17 cellular contexts compared by ENCODE assay signal in the genomic region with DNA sequence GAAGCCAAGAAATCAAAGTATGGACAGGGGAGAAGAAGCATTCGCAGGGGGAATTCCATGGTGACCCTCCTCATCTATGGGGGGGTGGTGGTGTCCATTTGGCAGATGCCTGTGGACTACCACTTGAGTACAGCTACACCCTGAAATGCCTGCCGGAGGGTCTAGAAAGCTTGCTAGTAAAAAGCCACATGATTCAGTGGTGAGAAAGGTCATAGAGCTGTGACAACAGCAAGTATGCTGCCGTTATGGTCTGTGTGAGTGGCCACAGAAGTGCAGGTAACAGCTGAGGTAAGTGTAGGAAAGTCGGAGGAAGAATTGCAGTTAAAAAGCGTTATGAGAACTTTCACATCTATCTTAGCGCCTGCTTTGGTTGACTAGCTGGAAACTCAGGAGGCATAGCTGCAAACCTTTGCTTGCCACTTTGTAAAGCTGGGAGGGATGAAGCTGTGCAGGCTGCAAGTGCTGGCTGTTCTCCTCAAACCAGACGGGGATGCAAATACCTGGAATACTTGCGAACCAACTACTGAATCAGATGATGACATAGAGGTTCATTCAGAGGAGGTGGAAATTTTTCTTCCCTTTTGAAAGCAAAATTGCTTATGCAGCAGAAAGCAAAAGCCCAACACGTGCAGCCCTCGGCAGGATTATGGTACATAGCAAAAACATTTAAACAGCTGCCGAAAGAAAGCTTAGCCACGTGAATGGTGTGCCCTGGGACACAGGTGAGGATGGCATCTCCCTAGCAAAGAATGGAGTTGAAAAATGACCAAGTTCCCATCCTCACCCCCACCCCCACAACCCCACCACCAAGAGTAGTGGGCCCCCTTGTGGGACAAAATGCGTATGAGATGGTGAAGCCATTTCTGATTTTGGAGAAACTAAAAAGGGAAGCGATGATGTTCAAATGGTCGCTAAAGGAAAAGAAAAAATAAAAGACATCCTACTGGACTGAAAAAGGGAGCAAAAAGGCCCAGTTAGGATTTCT.
DNase-seq lines count a peak whose midpoint lies in the region; ATAC-seq, FAIRE-seq and TF ChIP-seq lines count a peak whose summit lies in the region.
"Had no signal": no experiment of that assay in that cellular context is flagged by ENCODE, and none has a peak within 500 bp of the region (broad histone marks: within the 10 kb centered on the region; RNA-seq: fewer than 3 reads in every experiment).

No MANE protein-coding gene starts in this region.

- H3K27ac ChIP-seq in H1 (ENCODE audit: low read depth, low read length) (no peak overlapping the region), mesendoderm (ENCODE audit: low read depth, low read length) (no peak overlapping the region), gastrocnemius medialis (no peak overlapping the region)
- H3K27ac ChIP-seq: C4-2B, RWPE1, SJSA1 had no signal

- H2AK5ac ChIP-seq in H1 (ENCODE audit: low read depth, low read length) (no peak overlapping the region), mesendoderm (ENCODE audit: low read length) (no peak overlapping the region)

- H4K8ac ChIP-seq in H1 (ENCODE audit: extremely low read depth, insufficient read depth, low read length) (no peak overlapping the region), mesendoderm (ENCODE audit: low read depth, low read length) (no peak overlapping the region)

- H3K9me3 ChIP-seq in H1 (ENCODE audit: insufficient read depth in 2 of 2, low read depth in 1 of 2, low read length in 1 of 2) (no peaks in the 10 kb centered on the region), gastrocnemius medialis (no peaks in the 10 kb centered on the region)

- H3K56ac ChIP-seq in H1 (replicated peaks; ENCODE audit: insufficient read length, low read depth, low read length) (no peak overlapping the region), mesendoderm (ENCODE audit: low read length) (no peak overlapping the region)

- H4K5ac ChIP-seq in H1 (ENCODE audit: insufficient read length, low read depth, low read length) (no peak overlapping the region), mesendoderm (ENCODE audit: low read length) (no peak overlapping the region)

- DNase-seq in A172 (ENCODE audit: low spot score) = peak; percentile 8
- DNase-seq in HK-2 (ENCODE audit: unreplicated experiment) = peak; percentile 8
- peak in 1 of 2 experiments; percentile 48 for DNase-seq in H1 (ENCODE audit: low read depth in 1 of 2, low spot score in 2 of 2)
- DNase-seq in mesendoderm = peak; percentile 83
- no peak for DNase-seq in NCI-H2196 (lab: John Stamatoyannopoulos, UW; ENCODE audit: unreplicated experiment)
- DNase-seq in T-helper 1 cell = no peak
- DNase-seq in gastrocnemius medialis = no peak
- DNase-seq: DMS153, NCI-H187 treated with DMSO at 0.1 percent for 48 hours, NCI-H446, NCI-H69, OCI-M1, SW 1271 had no signal

- no peaks in the 10 kb centered on the region for H3K36me3 ChIP-seq in H1 (ENCODE audit: control insufficient read depth in 2 of 4, insufficient read depth in 4 of 4, low read length in 3 of 4)
- no peaks in the 10 kb centered on the region for H3K36me3 ChIP-seq in mesendoderm (ENCODE audit: control insufficient read depth, insufficient read depth, low read length)
- no peaks in the 10 kb centered on the region for H3K36me3 ChIP-seq in gastrocnemius medialis
- H3K36me3 ChIP-seq: SJSA1 had no signal

- POLR2A ChIA-PET in H1 (lab: Charles Lee; ENCODE audit: partially characterized antibody) = no interaction called here

- FAIRE-seq in H1 (lab: Jason Lieb, UNC) = no peak

- no peak for TF ChIP-seq POLR2A in H1 (IDR thresholded peaks at IDR 0.05; ENCODE audit: control extremely low read depth in 1 of 2, low read depth in 2 of 2, low read length in 2 of 2)
- TF ChIP-seq POLR2A in gastrocnemius medialis (IDR thresholded peaks at IDR 0.05) = no peak

- H2BK5ac ChIP-seq in H1 (ENCODE audit: low read depth, low read length) (no peak overlapping the region), mesendoderm (ENCODE audit: low read length) (no peak overlapping the region)

- H2BK12ac ChIP-seq in H1 (ENCODE audit: low read depth, low read length) = no peak overlapping the region

- H3K4me2 ChIP-seq in H1 (ENCODE audit: insufficient read depth in 1 of 2, low read depth in 2 of 2, low read length in 2 of 2) = no peak overlapping the region
- H3K4me2 ChIP-seq in mesendoderm (ENCODE audit: low read length) = no peak overlapping the region

- 82% methylated on average over 15 of the region's 15 CpGs; no CpG with 5 or more reads in 1 of the 2 experiments for WGBS in H1 (ENCODE audit: extremely low coverage in 1 of 2, insufficient coverage in 1 of 2, insufficient read length in 1 of 2, insufficient replicate concordance in 2 of 2, low coverage in 1 of 2, low lambda C conversion rate in 2 of 2, missing lambda C conversion rate in 1 of 2), 2 experiments
- WGBS in mesendoderm (ENCODE audit: extremely low coverage, insufficient coverage, low lambda C conversion rate) = no CpG with 5 or more reads among the region's 15 CpGs

- H3K4me3 ChIP-seq in H1 (ENCODE audit: extremely low read depth in 1 of 4, insufficient read depth in 2 of 4, low read depth in 3 of 4, low read length in 4 of 4) (no peak overlapping the region), mesendoderm (ENCODE audit: low read length) (no peak overlapping the region), gastrocnemius medialis (no peak overlapping the region)
- H3K4me3 ChIP-seq: SJSA1 had no signal

- H3K4me1 ChIP-seq in H1 (replicated peaks in 1 of 4; ENCODE audit: control insufficient read depth in 3 of 4, insufficient read depth in 4 of 4, low read length in 3 of 4) = no peaks in the 10 kb centered on the region; a peak in 2 of 7 replicates
- H3K4me1 ChIP-seq in mesendoderm (ENCODE audit: control insufficient read depth, low read depth, low read length) = no peaks in the 10 kb centered on the region
- no peaks in the 10 kb centered on the region for H3K4me1 ChIP-seq in gastrocnemius medialis
- H3K4me1 ChIP-seq: SJSA1 had no signal

- H3K14ac ChIP-seq in H1 (ENCODE audit: insufficient read length) = no peak overlapping the region

- H3K27me3 ChIP-seq in H1 (replicated peaks in 1 of 4; ENCODE audit: control insufficient read depth in 3 of 4, extremely low read depth in 1 of 4, insufficient read depth in 3 of 4, low read length in 3 of 4) = no peaks in the 10 kb centered on the region
- no peaks in the 10 kb centered on the region for H3K27me3 ChIP-seq in mesendoderm (ENCODE audit: insufficient read depth, low read length, poor library complexity)
- no peaks in the 10 kb centered on the region for H3K27me3 ChIP-seq in gastrocnemius medialis
- H3K27me3 ChIP-seq: SJSA1 had no signal

- CTCF ChIA-PET in H1 (lab: Charles Lee; ENCODE audit: partially characterized antibody) = interaction anchor here (0.6 to 1.3 kb wide), 3 partner anchors 172 to 207 kb away, joined by 3 to 5 read pairs (median 4); no protein-coding TSS in a partner anchor

- H3K4ac ChIP-seq in H1 (replicated peaks; ENCODE audit: insufficient read length, low read depth, low read length) = no peak overlapping the region
- H3K4ac ChIP-seq in mesendoderm (ENCODE audit: low read depth, low read length) = no peak overlapping the region

- H2BK20ac ChIP-seq in H1 (ENCODE audit: low read length) = no peak overlapping the region

- intact Hi-C loops in gastrocnemius medialis (cut with DNase I; ENCODE audit: low total_unique reads) = no loop called here

- TF ChIP-seq EP300 in H1 (IDR thresholded peaks at IDR 0.05; ENCODE audit: borderline replicate concordance in 1 of 2, low read depth in 2 of 2, low read length in 2 of 2) = no peak

- H4K91ac ChIP-seq in H1 (replicated peaks; ENCODE audit: insufficient read length, low read length) = no peak overlapping the region

- H2BK15ac ChIP-seq in H1 (ENCODE audit: low read length) = no peak overlapping the region
- no peak overlapping the region for H2BK15ac ChIP-seq in mesendoderm (replicated peaks; ENCODE audit: low read depth)

- H3K79me2 ChIP-seq in H1 (ENCODE audit: control insufficient read depth in 1 of 2, insufficient read depth in 2 of 2, low read length in 2 of 2) (no peaks in the 10 kb centered on the region), mesendoderm (ENCODE audit: control insufficient read depth, insufficient read depth, low read length) (no peaks in the 10 kb centered on the region)

- H2BK120ac ChIP-seq in H1 (replicated peaks; ENCODE audit: low read depth, low read length) (no peak overlapping the region), mesendoderm (ENCODE audit: low read depth, low read length) (no peak overlapping the region)

- peak overlapping the region; percentile 93 for H2AFZ ChIP-seq in H1 (ENCODE audit: low read length)

- no peak overlapping the region for H3K9ac ChIP-seq in H1 (replicated peaks in 1 of 4; ENCODE audit: extremely low read depth in 1 of 4, low read depth in 3 of 4, low read length in 3 of 4)
- H3K9ac ChIP-seq in mesendoderm (ENCODE audit: low read length) = no peak overlapping the region

- H3K23ac ChIP-seq in H1 (ENCODE audit: insufficient read length) (no peak overlapping the region), mesendoderm (ENCODE audit: low read length) (no peak overlapping the region)

- peak in 2 of 3 experiments; percentile 11 to 24; a peak in 2 of 4 replicates for TF ChIP-seq CTCF in H1 (IDR thresholded peaks at IDR 0.05; ENCODE audit: control extremely low read depth in 1 of 3, insufficient read depth in 1 of 3, low read depth in 1 of 3, low read length in 3 of 3)
- no peak for TF ChIP-seq CTCF in gastrocnemius medialis (IDR thresholded peaks at IDR 0.05 in 4 of 5, conservative IDR thresholded peaks at IDR 0.05 in 1 of 5)

- in situ Hi-C loops in gastrocnemius medialis (cut with MboI; ENCODE audit: low sequenced_read_pairs in 4 of 4) = no loop called here

- peak; percentile 40 to 53 for TF ChIP-seq RAD21 in H1 (IDR thresholded peaks at IDR 0.05 in 1 of 2, conservative IDR thresholded peaks at IDR 0.05 in 1 of 2; ENCODE audit: low read depth in 2 of 2, low read length in 2 of 2)

- H3K18ac ChIP-seq in H1 (ENCODE audit: extremely low read depth, low read length) (no peak overlapping the region), mesendoderm (ENCODE audit: low read length) (no peak overlapping the region)

- H3K23me2 ChIP-seq in H1 (ENCODE audit: low read depth, low read length) = no peaks in the 10 kb centered on the region

- no peaks in the 10 kb centered on the region for H4K20me1 ChIP-seq in H1 (replicated peaks in 1 of 2; ENCODE audit: control insufficient read depth in 1 of 2, insufficient read depth in 2 of 2, low read length in 2 of 2)

- no peaks in the 10 kb centered on the region for H3K79me1 ChIP-seq in H1 (ENCODE audit: low read depth, low read length)
- no peaks in the 10 kb centered on the region for H3K79me1 ChIP-seq in mesendoderm (ENCODE audit: low read length)

- ATAC-seq in HG03039 (IDR thresholded peaks at IDR 0.05; ENCODE audit: unreplicated experiment) (no peak), gastrocnemius medialis (no peak)

TF ChIP-seq in H1, 55 proteins besides CTCF, POLR2A, EP300 and RAD21 (continues in another document):
- TF ChIP-seq TEAD4 (IDR thresholded peaks at IDR 0.05; ENCODE audit: low read depth, low read length) (peak; percentile 72), JUN (IDR thresholded peaks at IDR 0.05; ENCODE audit: low read depth, low read length) (no peak), SP4 (IDR thresholded peaks at IDR 0.05; ENCODE audit: low read length) (no peak), POLR2AphosphoS5 (IDR thresholded peaks at IDR 0.05; ENCODE audit: low read depth, low read length) (no peak), MAFK (IDR thresholded peaks at IDR 0.05; ENCODE audit: low read depth, low read length) (peak; percentile 46; the same call in 1 of the 2 replicates), CEBPB (IDR thresholded peaks at IDR 0.05; ENCODE audit: low read depth, low read length) (no peak)

Comparison
In these comparisons a context has a peak if more than half of its experiments do, and no peak if none do; other contexts are left out.
1. DNase-seq: peak in A172 (single experiment), HK-2 (single experiment) and mesendoderm (single experiment); none in NCI-H2196 (single experiment), T-helper 1 cell (0 of 5) and gastrocnemius medialis (0 of 2).
2. CTCF ChIP-seq: peak in H1 (2 of 3); none in gastrocnemius medialis (0 of 5).